ENCODE assay signal across 20 cellular contexts in genomic region chr5:55377810-55378209, GRCh38.
"Had no signal": no experiment of that assay in that cellular context is flagged by ENCODE, and none has a peak within 500 bp of the region (broad histone marks: within the 10 kb centered on the region; RNA-seq: fewer than 3 reads in every experiment).

No MANE protein-coding gene starts in this region.

- H3K4me3 ChIP-seq: left lung, suprapubic skin, transverse colon, vagina had no signal

- H3K27me3 Mint-ChIP-seq: brain; stimulated activated naive CD8-positive, alpha-beta T cell treated with anti-CD3 and anti-CD28 coated beads, Interleukin-15, amount 100 ng/mL, for 72 hours had no signal

- H3K9me3 Mint-ChIP-seq: neural crest cell had no signal

- DNase-seq: activated CD4-positive, alpha-beta T cell treated with anti-CD3 and anti-CD28 coated beads for 1 hour; activated CD8-positive, alpha-beta memory T cell treated with anti-CD3 and anti-CD28 coated beads for 24 hours; activated CD8-positive, alpha-beta memory T cell treated with anti-CD3 and anti-CD28 coated beads, Interleukin-2, amount 50 U/mL, for 48 hours; activated gamma-delta T cell treated with Interleukin-2 at 50 U/mL for 16 hours; amygdala; cerebellar nuclear complex; effector CD8-positive, alpha-beta T cell; foreskin fibroblast; hypothalamus; left lung; midbrain; stimulated activated CD4-positive, alpha-beta T cell treated with anti-CD3 and anti-CD28 coated beads, Interleukin-12 subunit alpha, Interleukin-12 subunit beta, amount 100 ng/mL, for 4 hours; stimulated activated CD4-positive, alpha-beta T cell treated with anti-CD3 and anti-CD28 coated beads, Interleukin-2, amount 100 ng/mL, for 24 hours; stimulated activated naive CD8-positive, alpha-beta T cell treated with anti-CD3 and anti-CD28 coated beads, Interleukin-15, amount 100 ng/mL, for 72 hours; transverse colon had no signal

- H3K4me3 Mint-ChIP-seq: brain; neural crest cell; stimulated activated naive CD8-positive, alpha-beta T cell treated with anti-CD3 and anti-CD28 coated beads, Interleukin-15, amount 100 ng/mL, for 72 hours had no signal

- H3K27me3 ChIP-seq: left lung, suprapubic skin, transverse colon, vagina had no signal

- H3K4me1 ChIP-seq: left lung, suprapubic skin, vagina had no signal

- H3K9me3 ChIP-seq: suprapubic skin, vagina had no signal

- H3K27ac Mint-ChIP-seq: activated naive CD4-positive, alpha-beta T cell treated with anti-CD3 and anti-CD28 coated beads, Interleukin-2, amount 50 U/mL, for 72 hours; stimulated activated naive CD8-positive, alpha-beta T cell treated with anti-CD3 and anti-CD28 coated beads, Interleukin-15, amount 100 ng/mL, for 72 hours had no signal

- H3K4me1 Mint-ChIP-seq: brain; neural crest cell; stimulated activated naive CD8-positive, alpha-beta T cell treated with anti-CD3 and anti-CD28 coated beads, Interleukin-15, amount 100 ng/mL, for 72 hours had no signal

- ATAC-seq: left lung; stimulated activated naive CD8-positive, alpha-beta T cell treated with anti-CD3 and anti-CD28 coated beads, Interleukin-15, amount 100 ng/mL, for 72 hours had no signal
